ENCODE assay signal across 17 cellular contexts in genomic region chr4:170004656-170005250, GRCh38. TPM values are rescaled to one million over a fixed set of nuclear protein-coding genes. Genes with fewer than 3 reads are reported as not detected.
DNase-seq lines count a peak whose midpoint lies in the region; ATAC-seq lines count a peak whose summit lies in the region.
"Had no signal": no experiment of that assay in that cellular context is flagged by ENCODE, and none has a peak within 500 bp of the region (broad histone marks: within the 10 kb centered on the region; RNA-seq: fewer than 3 reads in every experiment).

No MANE protein-coding gene starts in this region.

- H3K27ac Mint-ChIP-seq in stimulated activated memory B cell treated with anti-CD40 and anti-IgM and Interleukin-4, amounts not matched to agents 10 μg/mL and 1 μg/mL and 100 μg/mL, for 72 hours: no peak overlapping the region
- H3K27ac Mint-ChIP-seq: activated T-helper 1 cell treated with anti-CD3 and anti-CD28 coated beads, Interleukin-12 subunit alpha, Interleukin-12 subunit beta, Interleukin-2, Interleukin-4 antibody, amounts not matched to agents 30 ng/mL and 10 ng/mL and 1 ng/mL, durations not matched to agents 14 hours and 24 hours and 36 hours had no signal

- H3K4me3 Mint-ChIP-seq in stimulated activated memory B cell treated with anti-CD40 and anti-IgM and Interleukin-4, amounts not matched to agents 10 μg/mL and 1 μg/mL and 100 μg/mL, for 72 hours: no peak overlapping the region
- H3K4me3 Mint-ChIP-seq: activated T-helper 1 cell treated with anti-CD3 and anti-CD28 coated beads, Interleukin-12 subunit alpha, Interleukin-12 subunit beta, Interleukin-2, Interleukin-4 antibody, amounts not matched to agents 30 ng/mL and 10 ng/mL and 1 ng/mL, durations not matched to agents 14 hours and 24 hours and 36 hours had no signal

- peaks cover 10% of the 10 kb centered on the region for H3K27me3 Mint-ChIP-seq in stimulated activated memory B cell treated with anti-CD40 and anti-IgM and Interleukin-4, amounts not matched to agents 10 μg/mL and 1 μg/mL and 100 μg/mL, for 72 hours

- H3K9me3 Mint-ChIP-seq in stimulated activated memory B cell treated with anti-CD40 and anti-IgM and Interleukin-4, amounts not matched to agents 10 μg/mL and 1 μg/mL and 100 μg/mL, for 72 hours: no peaks in the 10 kb centered on the region
- H3K9me3 Mint-ChIP-seq: activated T-helper 1 cell treated with anti-CD3 and anti-CD28 coated beads, Interleukin-12 subunit alpha, Interleukin-12 subunit beta, Interleukin-2, Interleukin-4 antibody, amounts not matched to agents 30 ng/mL and 10 ng/mL and 1 ng/mL, durations not matched to agents 14 hours and 24 hours and 36 hours had no signal

- peaks cover 12% of the 10 kb centered on the region for H3K4me1 Mint-ChIP-seq in stimulated activated memory B cell treated with anti-CD40 and anti-IgM and Interleukin-4, amounts not matched to agents 10 μg/mL and 1 μg/mL and 100 μg/mL, for 72 hours

- DNase-seq in LHCN-M2 (ENCODE audit: low read depth) (peak; percentile 63), astrocyte of the hippocampus (ENCODE audit: low read depth, low spot score) (peak; percentile 87), hepatic stellate cell (ENCODE audit: low spot score) (peak; percentile 27), ureter (ENCODE audit: low spot score) (no peak), 8988T (no peak)
- DNase-seq: GDM1; KG1; left ventricle myocardium inferior; NCI-H1105; SHP77; stimulated activated naive CD8-positive, alpha-beta T cell treated with anti-CD3 and anti-CD28 coated beads, Interleukin-15, Interleukin-2, amounts not matched to agents 100 U/mL and 50 U/mL, for 24 hours; T-helper 2 cell had no signal

- no peaks in the 10 kb centered on the region for H3K36me3 Mint-ChIP-seq in stimulated activated memory B cell treated with anti-CD40 and anti-IgM and Interleukin-4, amounts not matched to agents 10 μg/mL and 1 μg/mL and 100 μg/mL, for 72 hours

- no peak for ATAC-seq in stimulated activated memory B cell treated with anti-CD40 and anti-IgM and Interleukin-4, amounts not matched to agents 10 μg/mL and 1 μg/mL and 100 μg/mL, for 72 hours
- no peak for ATAC-seq in HG02798 (IDR thresholded peaks at IDR 0.05; ENCODE audit: poor library complexity, unreplicated experiment)
- ATAC-seq: gastroesophageal sphincter; GM12878; stimulated activated naive CD8-positive, alpha-beta T cell treated with anti-CD3 and anti-CD28 coated beads, Interleukin-15, Interleukin-2, amounts not matched to agents 100 U/mL and 50 U/mL, for 24 hours had no signal

RNA-seq across cellular contexts. Expression of gene MFAP3L, which starts 21.4 kb away (rescaled TPM):
- total RNA-seq in LHCN-M2 (2014; rRNA removed) (9.1 and 10.2 TPM in 2 replicates), ureter (90.2 TPM)
- polyA plus RNA-seq in LHCN-M2 (2012): 2.9 TPM

Comparison
In these comparisons a context has a peak if more than half of its experiments do, and no peak if none do; other contexts are left out.
1. DNase-seq: peak in LHCN-M2 (single experiment), astrocyte of the hippocampus (single experiment) and hepatic stellate cell (single experiment); none in ureter (single experiment) and 8988T (single experiment).